ENCODE assay signal across 19 cellular contexts in the genomic region with DNA sequence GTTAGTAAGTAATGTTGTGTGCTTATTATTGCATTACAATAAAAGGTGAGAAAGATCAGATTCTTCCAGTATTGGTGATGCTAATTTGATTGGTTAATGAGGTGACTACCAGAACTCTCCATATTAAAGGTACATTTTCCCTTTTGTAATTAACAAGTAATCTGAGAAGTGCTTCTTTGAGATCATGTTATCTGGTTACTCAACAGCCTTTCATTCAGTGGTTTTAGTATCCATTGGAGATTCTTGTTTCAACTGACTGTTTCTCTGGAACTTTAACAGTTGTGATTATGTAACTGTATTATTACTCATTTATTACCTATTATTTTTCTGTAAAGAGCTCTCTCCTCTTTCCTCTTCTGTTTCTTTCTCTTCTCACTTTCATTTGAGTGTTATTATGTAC.
DNase-seq lines count a peak whose midpoint lies in the region; ATAC-seq and TF ChIP-seq lines count a peak whose summit lies in the region.
"Had no signal": no experiment of that assay in that cellular context is flagged by ENCODE, and none has a peak within 500 bp of the region (broad histone marks: within the 10 kb centered on the region; RNA-seq: fewer than 3 reads in every experiment).

No MANE protein-coding gene starts in this region.

- H2AK9ac ChIP-seq in IMR-90 (replicated peaks; ENCODE audit: low read depth, low read length, poor library complexity), result no peak overlapping the region

- no peak overlapping the region for H3K23ac ChIP-seq in IMR-90 (ENCODE audit: low read depth, low read length)

- no peak overlapping the region for H3K4ac ChIP-seq in IMR-90 (ENCODE audit: low read depth, low read length)

- H2BK15ac ChIP-seq in IMR-90 (ENCODE audit: low read depth, low read length), result no peak overlapping the region

- no peak overlapping the region for H2BK5ac ChIP-seq in IMR-90 (ENCODE audit: low read depth, low read length, poor library complexity, severe bottlenecking)

- H3K9ac ChIP-seq in IMR-90 (ENCODE audit: low read depth, low read length), result no peak overlapping the region

- H3K18ac ChIP-seq in IMR-90 (ENCODE audit: low read depth, low read length), result no peak overlapping the region

- dilution Hi-C loops in IMR-90 (cut with HindIII; ENCODE audit: low sequenced_read_pairs, unreplicated experiment), result no loop called here

- H3K4me1 ChIP-seq in IMR-90 (ENCODE audit: control insufficient read depth, insufficient read depth, low read length), result peaks cover 2% of the 10 kb centered on the region; the same call in 1 of the 2 replicates
- H3K4me1 ChIP-seq: suprapubic skin had no signal

- no peak overlapping the region for H2AFZ ChIP-seq in IMR-90 (replicated peaks; ENCODE audit: low read length, poor library complexity)

- no peak overlapping the region for H3K27ac ChIP-seq in IMR-90 (ENCODE audit: insufficient read depth, low read length)
- H3K27ac ChIP-seq: coronary artery, right lobe of liver, suprapubic skin had no signal

- H4K91ac ChIP-seq in IMR-90 (ENCODE audit: insufficient read depth, low read depth, low read length), result no peak overlapping the region

- no peak overlapping the region for H2BK20ac ChIP-seq in IMR-90 (ENCODE audit: low read depth, low read length)

- H3K9me1 ChIP-seq in IMR-90 (ENCODE audit: insufficient read depth, low read length), result peaks cover 2% of the 10 kb centered on the region; the same call in 1 of the 2 replicates

- no peak overlapping the region for H3K56ac ChIP-seq in IMR-90 (ENCODE audit: extremely low read depth, insufficient read depth, low read length)

- H2BK120ac ChIP-seq in IMR-90 (ENCODE audit: low read depth, low read length), result no peak overlapping the region

- H3K79me1 ChIP-seq in IMR-90 (ENCODE audit: low read depth in 1 of 2, low read length in 2 of 2), result peaks cover 6 to 11% of the 10 kb centered on the region in 2 experiments; a peak in 3 of 4 replicates

- ATAC-seq in IMR-90 (ENCODE audit: low read depth) (peak; percentile 37; the same call in 1 of the 2 replicates), HG02973 (IDR thresholded peaks at IDR 0.05; ENCODE audit: unreplicated experiment) (no peak), left ventricle myocardium superior (no peak)
- ATAC-seq: left colon, mucosa of descending colon, right lobe of liver had no signal

- H3K27me3 ChIP-seq in IMR-90 (ENCODE audit: control insufficient read depth, insufficient read depth, low read length), result no peaks in the 10 kb centered on the region
- H3K27me3 ChIP-seq: right lobe of liver, suprapubic skin had no signal

- intact Hi-C loops in IMR-90 (cut with micrococcal nuclease) (no loop called here), left ventricle myocardium superior (cut with micrococcal nuclease) (no loop called here)

- no peak overlapping the region for H4K5ac ChIP-seq in IMR-90 (ENCODE audit: low read depth, low read length)

- peaks cover 4% of the 10 kb centered on the region; the same call in 1 of the 2 replicates for H3K9me3 ChIP-seq in IMR-90 (ENCODE audit: control insufficient read depth, insufficient read depth, low read length)
- H3K9me3 ChIP-seq: right lobe of liver, suprapubic skin had no signal

- H3K4me3 ChIP-seq in AG09309 (ENCODE audit: control insufficient read depth, low read depth, low read length) (no peak overlapping the region), IMR-90 (ENCODE audit: insufficient read depth, low read depth, low read length) (no peak overlapping the region)
- H3K4me3 ChIP-seq: coronary artery, mucosa of descending colon, right lobe of liver, suprapubic skin had no signal

- no peak overlapping the region for H3K14ac ChIP-seq in IMR-90 (replicated peaks; ENCODE audit: low read depth, low read length)

- TF ChIP-seq RAD21 in IMR-90 (IDR thresholded peaks at IDR 0.05; ENCODE audit: low read length), result no peak

- TF ChIP-seq POLR2A in IMR-90 (IDR thresholded peaks at IDR 0.05; ENCODE audit: low read depth, low read length), result no peak

- CTCF ChIA-PET in IMR-90 (lab: Yijun Ruan, JAX), result interaction anchor here (1.5 kb wide), 1 partner anchor 23 kb away, joined by 4 read pairs; no protein-coding TSS in a partner anchor

- in situ Hi-C loops in IMR-90 (cut with MboI; ENCODE audit: low sequenced_read_pairs), result no loop called here

- TF ChIP-seq CTCF in AG09309 (IDR thresholded peaks at IDR 0.05; ENCODE audit: control insufficient read depth, insufficient read depth, low read depth, low read length, missing control alignments) (no peak), IMR-90 (conservative IDR thresholded peaks at IDR 0.05; ENCODE audit: low read depth, low read length) (no peak)

- H4K8ac ChIP-seq in IMR-90 (ENCODE audit: low read depth in 2 of 2, low read length in 2 of 2), result no peak overlapping the region

- DNase-seq in AG09309 (ENCODE audit: low read depth) (peak; percentile 23), IMR-90 (peak; percentile 61), amniotic epithelial cell (ENCODE audit: low read depth) (peak; percentile 75), fibroblast of peridontal ligament (ENCODE audit: extremely low read depth) (peak; percentile 35), left ventricle myocardium superior (no peak), foreskin melanocyte (no peak), CD1c-positive myeloid dendritic cell (ENCODE audit: extremely low spot score) (no peak)
- DNase-seq: anterior cingulate cortex; hippocampal formation; Kasumi-1; left colon; mucosa of descending colon; NCI-H2081 treated with DMSO at 0.1 percent for 48 hours; NCI-H774; right lobe of liver; stimulated activated CD4-positive, alpha-beta T cell treated with anti-CD3 and anti-CD28 coated beads, Interleukin-2, amount 100 ng/mL, for 48 hours had no signal

- 0 out of 2 replicates have a peak, but pooled peaks cover 3% of the 10 kb centered on the region for H4K20me1 ChIP-seq in IMR-90 (ENCODE audit: insufficient read depth, low read length)

- POLR2A ChIA-PET in IMR-90 (lab: Charles Lee; ENCODE audit: unreplicated experiment), result no interaction called here

- BruUV-seq in IMR-90 (replicated peaks; lab: Mats Ljungman, UMichigan), result no TSS peak

- H2AK5ac ChIP-seq in IMR-90 (ENCODE audit: low read depth, low read length), result no peak overlapping the region

- no peak overlapping the region for H3K4me2 ChIP-seq in IMR-90 (ENCODE audit: low read depth, low read length)

- H3K36me3 ChIP-seq in IMR-90 (ENCODE audit: control insufficient read depth, insufficient read depth, low read length), result no peaks in the 10 kb centered on the region
- H3K36me3 ChIP-seq: right lobe of liver, suprapubic skin had no signal

TF ChIP-seq in IMR-90, 13 proteins besides CTCF, POLR2A, EP300 and RAD21:
- TF ChIP-seq RCOR1 (IDR thresholded peaks at IDR 0.05; ENCODE audit: insufficient replicate concordance, low read length) (no peak), FOS (IDR thresholded peaks at IDR 0.05; ENCODE audit: low read depth, low read length) (no peak), BHLHE40 (IDR thresholded peaks at IDR 0.05; ENCODE audit: low read depth, low read length) (no peak), SMC3 (IDR thresholded peaks at IDR 0.05; ENCODE audit: low read depth, low read length) (no peak), CEBPB (IDR thresholded peaks at IDR 0.05; ENCODE audit: low read depth, low read length) (peak; percentile 35; the same call in 1 of the 2 replicates), MAZ (IDR thresholded peaks at IDR 0.05; ENCODE audit: borderline replicate concordance, low read depth, low read length) (no peak)

Comparison
In these comparisons a context has a peak if more than half of its experiments do, and no peak if none do; other contexts are left out.
1. DNase-seq: peak in AG09309 (single experiment), IMR-90 (single experiment), amniotic epithelial cell (single experiment) and fibroblast of peridontal ligament (single experiment); none in left ventricle myocardium superior (single experiment), foreskin melanocyte (single experiment) and CD1c-positive myeloid dendritic cell (single experiment).